In genomic region chr1:112501810-112502641, GRCh38 we compare ENCODE assay signal across 1 cellular context.
A peak's percentile ranks its signal among the peaks of the same experiment; 100 is the strongest.
TF ChIP-seq lines count a peak whose summit lies in the region.

No MANE protein-coding gene starts in this region.

TF ChIP-seq in HepG2, 621 proteins besides CTCF, POLR2A, EP300 and RAD21 (continued from another document):
- TF ChIP-seq, protein P1, sequence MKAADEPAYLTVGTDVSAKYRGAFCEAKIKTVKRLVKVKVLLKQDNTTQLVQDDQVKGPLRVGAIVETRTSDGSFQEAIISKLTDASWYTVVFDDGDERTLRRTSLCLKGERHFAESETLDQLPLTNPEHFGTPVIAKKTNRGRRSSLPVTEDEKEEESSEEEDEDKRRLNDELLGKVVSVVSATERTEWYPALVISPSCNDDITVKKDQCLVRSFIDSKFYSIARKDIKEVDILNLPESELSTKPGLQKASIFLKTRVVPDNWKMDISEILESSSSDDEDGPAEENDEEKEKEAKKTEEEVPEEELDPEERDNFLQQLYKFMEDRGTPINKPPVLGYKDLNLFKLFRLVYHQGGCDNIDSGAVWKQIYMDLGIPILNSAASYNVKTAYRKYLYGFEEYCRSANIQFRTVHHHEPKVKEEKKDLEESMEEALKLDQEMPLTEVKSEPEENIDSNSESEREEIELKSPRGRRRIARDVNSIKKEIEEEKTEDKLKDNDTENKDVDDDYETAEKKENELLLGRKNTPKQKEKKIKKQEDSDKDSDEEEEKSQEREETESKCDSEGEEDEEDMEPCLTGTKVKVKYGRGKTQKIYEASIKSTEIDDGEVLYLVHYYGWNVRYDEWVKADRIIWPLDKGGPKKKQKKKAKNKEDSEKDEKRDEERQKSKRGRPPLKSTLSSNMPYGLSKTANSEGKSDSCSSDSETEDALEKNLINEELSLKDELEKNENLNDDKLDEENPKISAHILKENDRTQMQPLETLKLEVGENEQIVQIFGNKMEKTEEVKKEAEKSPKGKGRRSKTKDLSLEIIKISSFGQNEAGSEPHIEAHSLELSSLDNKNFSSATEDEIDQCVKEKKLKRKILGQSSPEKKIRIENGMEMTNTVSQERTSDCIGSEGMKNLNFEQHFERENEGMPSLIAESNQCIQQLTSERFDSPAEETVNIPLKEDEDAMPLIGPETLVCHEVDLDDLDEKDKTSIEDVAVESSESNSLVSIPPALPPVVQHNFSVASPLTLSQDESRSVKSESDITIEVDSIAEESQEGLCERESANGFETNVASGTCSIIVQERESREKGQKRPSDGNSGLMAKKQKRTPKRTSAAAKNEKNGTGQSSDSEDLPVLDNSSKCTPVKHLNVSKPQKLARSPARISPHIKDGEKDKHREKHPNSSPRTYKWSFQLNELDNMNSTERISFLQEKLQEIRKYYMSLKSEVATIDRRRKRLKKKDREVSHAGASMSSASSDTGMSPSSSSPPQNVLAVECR (CRISPR knock-in tag; IDR thresholded peaks at IDR 0.05; ENCODE audit: borderline replicate concordance), result peak; percentile 29; the same call in 1 of the 2 replicates
- TF ChIP-seq, protein P2, sequence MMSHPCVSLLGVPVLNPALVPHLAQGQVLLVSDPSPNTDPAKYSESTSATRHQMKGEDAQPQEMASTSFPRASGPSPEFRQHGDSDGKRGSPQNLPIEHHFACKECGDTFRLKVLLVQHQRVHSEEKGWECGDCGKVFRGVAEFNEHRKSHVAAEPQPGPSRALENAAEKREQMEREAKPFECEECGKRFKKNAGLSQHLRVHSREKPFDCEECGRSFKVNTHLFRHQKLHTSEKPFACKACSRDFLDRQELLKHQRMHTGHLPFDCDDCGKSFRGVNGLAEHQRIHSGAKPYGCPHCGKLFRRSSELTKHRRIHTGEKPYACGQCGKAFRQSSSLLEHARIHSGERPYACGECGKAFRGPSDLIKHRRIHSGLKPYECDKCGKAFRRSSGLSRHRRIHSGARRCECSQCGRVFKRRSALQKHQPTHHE (CRISPR knock-in tag; IDR thresholded peaks at IDR 0.05; ENCODE audit: borderline replicate concordance), result 0 out of 2 replicates have a peak, but pooled peaks have one; percentile 38
- TF ChIP-seq TBP (CRISPR knock-in tag; IDR thresholded peaks at IDR 0.05), result no peak
- TF ChIP-seq ZNF235 (CRISPR knock-in tag; IDR thresholded peaks at IDR 0.05; ENCODE audit: borderline replicate concordance), result peak; percentile 31; the same call in 1 of the 2 replicates
- peak; percentile 26; the same call in 1 of the 2 replicates for TF ChIP-seq ZNF274 (CRISPR knock-in tag; IDR thresholded peaks at IDR 0.05)
- TF ChIP-seq, protein P3, sequence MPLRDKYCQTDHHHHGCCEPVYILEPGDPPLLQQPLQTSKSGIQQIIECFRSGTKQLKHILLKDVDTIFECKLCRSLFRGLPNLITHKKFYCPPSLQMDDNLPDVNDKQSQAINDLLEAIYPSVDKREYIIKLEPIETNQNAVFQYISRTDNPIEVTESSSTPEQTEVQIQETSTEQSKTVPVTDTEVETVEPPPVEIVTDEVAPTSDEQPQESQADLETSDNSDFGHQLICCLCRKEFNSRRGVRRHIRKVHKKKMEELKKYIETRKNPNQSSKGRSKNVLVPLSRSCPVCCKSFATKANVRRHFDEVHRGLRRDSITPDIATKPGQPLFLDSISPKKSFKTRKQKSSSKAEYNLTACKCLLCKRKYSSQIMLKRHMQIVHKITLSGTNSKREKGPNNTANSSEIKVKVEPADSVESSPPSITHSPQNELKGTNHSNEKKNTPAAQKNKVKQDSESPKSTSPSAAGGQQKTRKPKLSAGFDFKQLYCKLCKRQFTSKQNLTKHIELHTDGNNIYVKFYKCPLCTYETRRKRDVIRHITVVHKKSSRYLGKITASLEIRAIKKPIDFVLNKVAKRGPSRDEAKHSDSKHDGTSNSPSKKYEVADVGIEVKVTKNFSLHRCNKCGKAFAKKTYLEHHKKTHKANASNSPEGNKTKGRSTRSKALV (CRISPR knock-in tag; IDR thresholded peaks at IDR 0.05), result peak; percentile 92
- TF ChIP-seq ZNF572 (CRISPR knock-in tag; IDR thresholded peaks at IDR 0.05), result peak; percentile 72; the same call in 1 of the 2 replicates
- TF ChIP-seq ZNF263 (CRISPR knock-in tag; IDR thresholded peaks at IDR 0.05), result peak; percentile 79
- 0 out of 2 replicates have a peak, but pooled peaks have one; percentile 64 for TF ChIP-seq EZH2 (conservative IDR thresholded peaks at IDR 0.05; ENCODE audit: low read depth, low read length)
- TF ChIP-seq, protein P4, sequence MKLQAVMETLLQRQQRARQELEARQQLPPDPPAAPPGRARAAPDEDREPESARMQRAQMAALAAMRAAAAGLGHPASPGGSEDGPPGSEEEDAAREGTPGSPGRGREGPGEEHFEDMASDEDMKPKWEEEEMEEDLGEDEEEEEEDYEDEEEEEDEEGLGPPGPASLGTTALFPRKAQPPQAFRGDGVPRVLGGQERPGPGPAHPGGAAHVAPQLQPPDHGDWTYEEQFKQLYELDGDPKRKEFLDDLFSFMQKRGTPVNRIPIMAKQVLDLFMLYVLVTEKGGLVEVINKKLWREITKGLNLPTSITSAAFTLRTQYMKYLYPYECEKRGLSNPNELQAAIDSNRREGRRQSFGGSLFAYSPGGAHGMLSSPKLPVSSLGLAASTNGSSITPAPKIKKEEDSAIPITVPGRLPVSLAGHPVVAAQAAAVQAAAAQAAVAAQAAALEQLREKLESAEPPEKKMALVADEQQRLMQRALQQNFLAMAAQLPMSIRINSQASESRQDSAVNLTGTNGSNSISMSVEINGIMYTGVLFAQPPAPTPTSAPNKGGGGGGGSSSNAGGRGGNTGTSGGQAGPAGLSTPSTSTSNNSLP (IDR thresholded peaks at IDR 0.05; ENCODE audit: low read depth, low read length), result no peak
- peak; percentile 40; the same call in 1 of the 2 replicates for TF ChIP-seq KDM5B (CRISPR knock-in tag; IDR thresholded peaks at IDR 0.05; ENCODE audit: borderline replicate concordance)
- TF ChIP-seq FOSL2 (CRISPR knock-in tag; IDR thresholded peaks at IDR 0.05), result no peak
- TF ChIP-seq SRY (CRISPR knock-in tag; IDR thresholded peaks at IDR 0.05), result peak; percentile 38; the same call in 1 of the 2 replicates
- 0 out of 2 replicates have a peak, but pooled peaks have one; percentile 9 for TF ChIP-seq ELF1 (CRISPR knock-in tag; IDR thresholded peaks at IDR 0.05)
- TF ChIP-seq HMGXB4 (CRISPR knock-in tag; IDR thresholded peaks at IDR 0.05; ENCODE audit: borderline replicate concordance in 1 of 2, low read depth in 1 of 2), result peak in 1 of 2 experiments; percentile 44; a peak in 1 of 4 replicates
- TF ChIP-seq, protein P5, sequence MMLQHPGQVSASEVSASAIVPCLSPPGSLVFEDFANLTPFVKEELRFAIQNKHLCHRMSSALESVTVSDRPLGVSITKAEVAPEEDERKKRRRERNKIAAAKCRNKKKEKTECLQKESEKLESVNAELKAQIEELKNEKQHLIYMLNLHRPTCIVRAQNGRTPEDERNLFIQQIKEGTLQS (CRISPR knock-in tag; IDR thresholded peaks at IDR 0.05), result no peak
- peak; percentile 29; the same call in 1 of the 2 replicates for TF ChIP-seq SALL1 (CRISPR knock-in tag; IDR thresholded peaks at IDR 0.05)
- 0 out of 2 replicates have a peak, but pooled peaks have one; percentile 56 for TF ChIP-seq ZFP91 (CRISPR knock-in tag; IDR thresholded peaks at IDR 0.05; ENCODE audit: borderline replicate concordance)
- TF ChIP-seq ZNF574 (CRISPR knock-in tag; IDR thresholded peaks at IDR 0.05), result 0 out of 2 replicates have a peak, but pooled peaks have one; percentile 16
- TF ChIP-seq KDM2A (CRISPR knock-in tag; IDR thresholded peaks at IDR 0.05; ENCODE audit: borderline replicate concordance, low read depth), result peak; percentile 51; the same call in 1 of the 2 replicates
- TF ChIP-seq, protein P6, sequence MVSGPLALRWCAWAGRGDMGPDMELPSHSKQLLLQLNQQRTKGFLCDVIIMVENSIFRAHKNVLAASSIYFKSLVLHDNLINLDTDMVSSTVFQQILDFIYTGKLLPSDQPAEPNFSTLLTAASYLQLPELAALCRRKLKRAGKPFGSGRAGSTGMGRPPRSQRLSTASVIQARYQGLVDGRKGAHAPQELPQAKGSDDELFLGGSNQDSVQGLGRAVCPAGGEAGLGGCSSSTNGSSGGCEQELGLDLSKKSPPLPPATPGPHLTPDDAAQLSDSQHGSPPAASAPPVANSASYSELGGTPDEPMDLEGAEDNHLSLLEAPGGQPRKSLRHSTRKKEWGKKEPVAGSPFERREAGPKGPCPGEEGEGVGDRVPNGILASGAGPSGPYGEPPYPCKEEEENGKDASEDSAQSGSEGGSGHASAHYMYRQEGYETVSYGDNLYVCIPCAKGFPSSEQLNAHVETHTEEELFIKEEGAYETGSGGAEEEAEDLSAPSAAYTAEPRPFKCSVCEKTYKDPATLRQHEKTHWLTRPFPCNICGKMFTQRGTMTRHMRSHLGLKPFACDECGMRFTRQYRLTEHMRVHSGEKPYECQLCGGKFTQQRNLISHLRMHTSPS (CRISPR knock-in tag; IDR thresholded peaks at IDR 0.05; ENCODE audit: low read depth), result 0 out of 2 replicates have a peak, but pooled peaks have one; percentile 20
